26 cellular contexts compared by ENCODE assay signal in genomic region chr5:4028384-4028783, GRCh38.
"Had no signal": no experiment of that assay in that cellular context is flagged by ENCODE, and none has a peak within 500 bp of the region (broad histone marks: within the 10 kb centered on the region; RNA-seq: fewer than 3 reads in every experiment).

No MANE protein-coding gene starts in this region.

- DNase-seq: activated B cell treated with CpG ODN at 0.5 μM for 24 hours; activated CD4-positive, alpha-beta memory T cell treated with anti-CD3 and anti-CD28 coated beads for 36 hours; activated CD4-positive, alpha-beta T cell treated with anti-CD3 and anti-CD28 coated beads for 4 hours; activated CD4-positive, alpha-beta T cell treated with anti-CD3 and anti-CD28 coated beads, Interleukin-2, amount 50 U/mL, for 1 hour; activated CD4-positive, CD25-positive, alpha-beta regulatory T cell treated with anti-CD3 and anti-CD28 coated beads, Interleukin-2, amount 50 U/mL, for 72 hours; activated CD8-positive, alpha-beta memory T cell treated with anti-CD3 and anti-CD28 coated beads, Interleukin-2, amount 50 U/mL, for 4 hours; activated gamma-delta T cell treated with Interleukin-2 at 50 U/mL for 16 hours; activated naive CD4-positive, alpha-beta T cell treated with anti-CD3 and anti-CD28 coated beads for 36 hours; activated T-cell treated with anti-CD3 and anti-CD28 coated beads for 4 hours; activated T-cell treated with anti-CD3 and anti-CD28 coated beads, Interleukin-2, amount 50 U/mL, for 4 hours; anterior cingulate cortex; NCI-H1092 treated with DMSO at 0.1 percent for 48 hours; NCI-H1417 treated with DMSO at 0.1 percent for 48 hours; NCI-H187 treated with DMSO at 0.1 percent for 48 hours; NCI-H2081; NCI-H345; NCI-H524 treated with DMSO at 0.1 percent for 48 hours; SHP77; SW 1271; T-helper 1 cell; T-helper 2 cell; T-helper 9 cell had no signal

- H3K27ac ChIP-seq: VCaP had no signal

- ATAC-seq: activated naive CD4-positive, alpha-beta T cell treated with anti-CD3 and anti-CD28 coated beads, Interleukin-2, amount 50 U/mL, for 72 hours; activated T-cell treated with anti-CD3 and anti-CD28 coated beads, Interleukin-2, amount 50 U/mL, for 4 hours; K562; Panc1 had no signal

- FAIRE-seq: K562 had no signal

- H3K4me3 ChIP-seq: K562 had no signal
